8 cellular contexts compared by ENCODE assay signal in the genomic region with DNA sequence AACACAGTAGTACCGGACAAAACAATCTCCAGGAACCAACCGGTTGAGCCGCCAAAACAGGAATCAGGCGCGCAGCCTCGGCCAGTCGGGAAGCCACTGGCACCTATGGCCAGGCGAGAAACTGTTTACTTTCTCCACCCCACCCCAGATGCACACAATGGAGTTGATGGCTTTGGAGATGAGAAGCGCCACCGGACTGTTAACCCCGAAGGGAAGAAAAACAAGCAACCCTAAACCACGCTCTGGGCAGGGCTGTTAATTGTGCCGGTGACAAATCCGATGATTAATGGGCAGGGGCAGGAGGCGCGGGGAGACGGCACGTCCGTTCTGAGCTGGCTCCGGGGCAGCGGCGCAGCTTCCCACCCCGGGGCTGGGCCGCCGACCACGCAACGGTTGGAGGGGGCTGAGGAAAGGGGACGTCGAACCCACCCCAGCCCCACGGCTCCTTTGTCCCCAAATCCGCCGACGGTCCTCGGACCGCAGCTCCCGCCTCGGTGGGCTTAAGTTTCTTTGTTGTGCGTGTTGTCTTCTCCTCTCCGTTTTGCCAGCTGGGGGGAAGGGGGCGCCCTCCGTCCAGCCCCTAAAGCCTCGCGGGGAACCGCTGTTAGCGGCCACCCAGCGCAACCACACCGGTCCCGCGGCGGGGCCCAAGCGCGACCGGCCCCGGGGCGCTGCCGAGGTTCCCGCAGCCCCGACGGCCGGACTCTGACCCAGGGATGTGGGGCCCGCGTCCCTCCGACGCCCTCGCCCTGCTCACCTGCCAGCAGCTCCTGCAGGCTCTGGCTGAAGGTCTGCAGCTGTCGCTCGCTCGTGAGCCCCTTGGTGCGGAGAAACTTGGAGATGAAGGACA.
DNase-seq lines count a peak whose midpoint lies in the region; FAIRE-seq and TF ChIP-seq lines count a peak whose summit lies in the region.

No MANE protein-coding gene starts in this region.

- CTCF ChIA-PET in HEK293T (lab: Yijun Ruan, JAX), result interaction anchor here (1.1 to 1.2 kb wide), 2 partner anchors 333 to 764 kb away, joined by 3 to 6 read pairs; no protein-coding TSS in a partner anchor

- peak; percentile 26 for TF ChIP-seq CTCF in D721Med (IDR thresholded peaks at IDR 0.05; ENCODE audit: insufficient read depth, missing control alignments)

- H3K9me3 ChIP-seq in muscle layer of colon (ENCODE audit: low read length), result no peaks in the 10 kb centered on the region

- H3K4me3 ChIP-seq in muscle layer of colon (ENCODE audit: low read depth in 1 of 2, low read length in 2 of 2), result peak overlapping the region; percentile 99

- peaks cover 14% of the 10 kb centered on the region for H3K4me1 ChIP-seq in muscle layer of colon (ENCODE audit: insufficient read depth, low read length)

- POLR2A ChIA-PET in HEK293T (lab: Yijun Ruan, JAX), result interaction anchor here (0.8 to 3.6 kb wide), 52 partner anchors 9 to 771 kb away, joined by 3 to 48 read pairs (median 5); no protein-coding TSS in a partner anchor

- H3K27ac ChIP-seq in epithelial cell of prostate (peak overlapping the region; percentile 98), muscle layer of colon (ENCODE audit: low read depth, low read length) (peak overlapping the region; percentile 99)

- peak overlapping the region; percentile 88 for H3K9ac ChIP-seq in muscle layer of colon (ENCODE audit: low read length)

- H3K36me3 ChIP-seq in muscle layer of colon (ENCODE audit: insufficient read depth, low read length), result peaks cover 13% of the 10 kb centered on the region

- FAIRE-seq in D721Med (lab: Jason Lieb, UNC), result no peak

- DNase-seq in D721Med (ENCODE audit: insufficient read length, low spot score) (no peak), HEK293T (ENCODE audit: extremely low spot score) (peak; percentile 36), NCI-H774 (lab: John Stamatoyannopoulos, UW) (peak; percentile 88), epithelial cell of prostate (ENCODE audit: low read depth, low spot score) (no peak), dedifferentiated amniotic fluid mesenchymal stem cell (ENCODE audit: extremely low spot score) (no peak)
- peak; percentile 6 for DNase-seq in activated CD8-positive, alpha-beta memory T cell treated with anti-CD3 and anti-CD28 coated beads, Interleukin-2, amount 50 U/mL, for 24 hours (ENCODE audit: extremely low read depth)
- peak; percentile 28 to 33 for DNase-seq in stimulated activated CD8-positive, alpha-beta memory T cell treated with anti-CD3 and anti-CD28 coated beads, Interleukin-4, amount 100 ng/mL, for 4 hours (ENCODE audit: low read depth in 2 of 2, low spot score in 1 of 2)

- no peaks in the 10 kb centered on the region for H3K27me3 ChIP-seq in muscle layer of colon (ENCODE audit: control insufficient read depth in 1 of 2, insufficient read depth in 2 of 2, low read length in 2 of 2)

TF ChIP-seq in HEK293T, 16 proteins besides CTCF, POLR2A, EP300 and RAD21:
- no peak for TF ChIP-seq LEF1 (IDR thresholded peaks at IDR 0.05; ENCODE audit: borderline replicate concordance)
- TF ChIP-seq FOXA1 (IDR thresholded peaks at IDR 0.05), result no peak
- TF ChIP-seq ZNF384 (IDR thresholded peaks at IDR 0.05), result no peak
- TF ChIP-seq FOXK2 (IDR thresholded peaks at IDR 0.05), result no peak
- no peak for TF ChIP-seq SUZ12 (IDR thresholded peaks at IDR 0.05)
- peak; percentile 18; the same call in 1 of the 2 replicates for TF ChIP-seq ARNT (IDR thresholded peaks at IDR 0.05)
- TF ChIP-seq BHLHE40 (IDR thresholded peaks at IDR 0.05; ENCODE audit: borderline replicate concordance), result no peak
- TF ChIP-seq, protein P1, sequence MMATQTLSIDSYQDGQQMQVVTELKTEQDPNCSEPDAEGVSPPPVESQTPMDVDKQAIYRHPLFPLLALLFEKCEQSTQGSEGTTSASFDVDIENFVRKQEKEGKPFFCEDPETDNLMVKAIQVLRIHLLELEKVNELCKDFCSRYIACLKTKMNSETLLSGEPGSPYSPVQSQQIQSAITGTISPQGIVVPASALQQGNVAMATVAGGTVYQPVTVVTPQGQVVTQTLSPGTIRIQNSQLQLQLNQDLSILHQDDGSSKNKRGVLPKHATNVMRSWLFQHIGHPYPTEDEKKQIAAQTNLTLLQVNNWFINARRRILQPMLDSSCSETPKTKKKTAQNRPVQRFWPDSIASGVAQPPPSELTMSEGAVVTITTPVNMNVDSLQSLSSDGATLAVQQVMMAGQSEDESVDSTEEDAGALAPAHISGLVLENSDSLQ (IDR thresholded peaks at IDR 0.05), result peak; percentile 95
- no peak for TF ChIP-seq NFRKB (IDR thresholded peaks at IDR 0.05)
- TF ChIP-seq ELF4 (IDR thresholded peaks at IDR 0.05), result no peak
- TF ChIP-seq SP1 (IDR thresholded peaks at IDR 0.05), result no peak
- no peak for TF ChIP-seq TARDBP (IDR thresholded peaks at IDR 0.05)
- peak; percentile 60; the same call in 1 of the 2 replicates for TF ChIP-seq CTBP1 (IDR thresholded peaks at IDR 0.05; ENCODE audit: borderline replicate concordance)
- TF ChIP-seq FOXM1 (IDR thresholded peaks at IDR 0.05; ENCODE audit: borderline replicate concordance), result no peak
- no peak for TF ChIP-seq HDGF (IDR thresholded peaks at IDR 0.05; ENCODE audit: borderline replicate concordance)
- no peak for TF ChIP-seq L3MBTL2 (conservative IDR thresholded peaks at IDR 0.05)

Comparison
In these comparisons a context has a peak if more than half of its experiments do, and no peak if none do; other contexts are left out.
1. DNase-seq: peak in HEK293T (single experiment), NCI-H774 (single experiment), activated CD8-positive, alpha-beta memory T cell treated with anti-CD3 and anti-CD28 coated beads, Interleukin-2, amount 50 U/mL, for 24 hours (single experiment) and stimulated activated CD8-positive, alpha-beta memory T cell treated with anti-CD3 and anti-CD28 coated beads, Interleukin-4, amount 100 ng/mL, for 4 hours (2 of 2); none in D721Med (single experiment), epithelial cell of prostate (single experiment) and dedifferentiated amniotic fluid mesenchymal stem cell (single experiment).